1 cellular context compared by ENCODE assay signal in the genomic region with DNA sequence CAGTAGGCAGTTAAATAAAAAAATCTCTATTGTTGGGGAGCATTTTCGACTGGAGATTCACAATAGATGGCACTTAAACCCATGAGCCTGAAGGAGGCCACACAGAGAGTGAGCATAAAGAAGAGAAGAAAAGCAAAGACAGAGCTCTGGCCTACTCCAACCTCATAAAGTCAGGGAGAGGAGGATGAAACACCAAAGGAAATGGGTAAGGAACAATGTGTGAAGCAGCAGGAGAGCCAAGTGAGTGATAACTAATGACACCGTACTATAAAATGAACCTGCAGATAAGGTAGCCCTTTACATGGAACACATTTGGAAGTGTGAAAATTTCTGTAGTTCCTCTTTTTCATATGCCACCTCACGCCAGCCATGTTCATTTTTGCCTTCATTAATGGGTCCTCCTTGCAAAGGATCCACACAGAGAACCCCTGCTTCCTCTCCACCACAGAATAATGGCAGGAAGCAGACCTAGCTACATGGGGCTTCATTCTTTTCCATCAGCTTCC.
TF ChIP-seq lines count a peak whose summit lies in the region.

No MANE protein-coding gene starts in this region.

TF ChIP-seq in GM23338, 12 proteins besides CTCF, POLR2A, EP300 and RAD21:
- TF ChIP-seq REST (IDR thresholded peaks at IDR 0.05; ENCODE audit: unreplicated experiment) (no peak), CREB1 (CRISPR knock-in tag; IDR thresholded peaks at IDR 0.05; ENCODE audit: low read depth) (no peak), POLR2AphosphoS5 (IDR thresholded peaks at IDR 0.05; ENCODE audit: low read depth) (no peak), ZNF331 (CRISPR knock-in tag; IDR thresholded peaks at IDR 0.05; ENCODE audit: low read depth) (no peak)
